In the genomic region with DNA sequence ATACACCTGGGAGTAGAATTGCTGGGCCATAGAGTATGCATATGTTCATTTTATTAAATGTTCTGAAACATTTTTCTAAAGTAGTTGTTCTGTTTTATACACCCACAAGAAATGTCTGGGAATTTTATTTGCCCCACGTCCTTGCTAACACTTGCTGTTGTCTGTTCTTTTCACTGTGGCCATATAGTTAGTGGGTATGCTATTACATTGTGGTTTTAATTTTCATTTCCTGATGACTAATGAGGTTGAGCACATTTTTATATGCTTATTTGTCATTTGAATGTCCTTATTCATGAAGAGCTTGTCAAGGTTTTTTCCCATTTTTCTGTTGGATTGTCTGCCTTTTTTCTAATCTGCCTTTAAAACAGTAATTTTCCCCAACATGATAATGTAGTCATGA, we compare ENCODE assay signal across 19 cellular contexts. TPM values are rescaled to one million over a fixed set of nuclear protein-coding genes. Genes with fewer than 3 reads are reported as not detected.
"Had no signal": no experiment of that assay in that cellular context is flagged by ENCODE, and none has a peak within 500 bp of the region (broad histone marks: within the 10 kb centered on the region; RNA-seq: fewer than 3 reads in every experiment).

No MANE protein-coding gene starts in this region.

- H3K27me3 ChIP-seq: gastrocnemius medialis, stomach had no signal

- H3K9me3 ChIP-seq: gastrocnemius medialis, left lung, stomach had no signal

- H3K27ac ChIP-seq: gastrocnemius medialis, left lung, stomach had no signal

- H3K4me1 ChIP-seq: gastrocnemius medialis, stomach had no signal

- ATAC-seq: activated CD8-positive, alpha-beta memory T cell treated with anti-CD3 and anti-CD28 coated beads, Interleukin-2, amount 10 ng/mL, durations not matched to agents 7 days and 5 days; gastrocnemius medialis; left lung had no signal

- H3K36me3 ChIP-seq: gastrocnemius medialis, left lung, stomach had no signal

- H3K4me3 ChIP-seq: gastrocnemius medialis, left lung, stomach had no signal

- DNase-seq: activated CD4-positive, alpha-beta memory T cell treated with anti-CD3 and anti-CD28 coated beads, Interleukin-2, amount 10 ng/mL, durations not matched to agents 7 days and 5 days; activated CD4-positive, alpha-beta T cell treated with anti-CD3 and anti-CD28 coated beads for 48 hours; activated CD4-positive, CD25-positive, alpha-beta regulatory T cell; activated CD8-positive, alpha-beta memory T cell treated with anti-CD3 and anti-CD28 coated beads, Interleukin-2, amount 10 ng/mL, durations not matched to agents 7 days and 5 days; activated naive CD4-positive, alpha-beta T cell treated with Interleukin-2 at 50 U/mL for 16 hours; activated naive CD8-positive, alpha-beta T cell treated with anti-CD3 and anti-CD28 coated beads, Interleukin-2, amount 10 ng/mL, durations not matched to agents 7 days and 5 days; amygdala; caudate nucleus; endodermal cell; gastrocnemius medialis; head of caudate nucleus; left lung; nephron progenitor cell; nucleus accumbens; stimulated activated CD4-positive, alpha-beta T cell treated with anti-CD3 and anti-CD28 coated beads, Interleukin-2, amount 100 ng/mL, for 24 hours; stomach had no signal

RNA-seq across cellular contexts. Expression of gene TGM3, which starts 41.5 kb away (rescaled TPM):
- total RNA-seq: activated CD4-positive, alpha-beta memory T cell treated with anti-CD3 and anti-CD28 coated beads, Interleukin-2, amount 10 ng/mL, durations not matched to agents 7 days and 5 days; activated CD8-positive, alpha-beta memory T cell treated with anti-CD3 and anti-CD28 coated beads, Interleukin-2, amount 10 ng/mL, durations not matched to agents 7 days and 5 days; activated naive CD8-positive, alpha-beta T cell treated with anti-CD3 and anti-CD28 coated beads, Interleukin-2, amount 10 ng/mL, durations not matched to agents 7 days and 5 days; activated T-helper 2 cell treated with anti-CD3 and anti-CD28 coated beads, Interferon-gamma antibody, Interleukin-2, Interleukin-4, amounts not matched to agents 10 μg/mL and 5 μg/mL and 100 μg/mL, durations not matched to agents 14 hours and 24 hours and 36 hours; epithelial cell of proximal tubule; gastrocnemius medialis; myocyte; stomach had no signal
